11 cellular contexts compared by ENCODE assay signal in genomic region chr16:65547799-65548446, GRCh38.
DNase-seq lines count a peak whose midpoint lies in the region; ATAC-seq lines count a peak whose summit lies in the region.
"Had no signal": no experiment of that assay in that cellular context is flagged by ENCODE, and none has a peak within 500 bp of the region (broad histone marks: within the 10 kb centered on the region; RNA-seq: fewer than 3 reads in every experiment).

No MANE protein-coding gene starts in this region.

- H3K79me1 ChIP-seq in mesendoderm (ENCODE audit: low read length): no peaks in the 10 kb centered on the region

- peak overlapping the region; percentile 10 for H2BK120ac ChIP-seq in mesendoderm (ENCODE audit: low read depth, low read length)

- H3K4me1 ChIP-seq in ectodermal cell (ENCODE audit: control insufficient read depth, insufficient read depth, low read length) (peaks cover 19% of the 10 kb centered on the region), mesendoderm (ENCODE audit: control insufficient read depth, low read depth, low read length) (peaks cover 8% of the 10 kb centered on the region), HAP-1 (no peaks in the 10 kb centered on the region)

- peak overlapping the region; percentile 56 for H3K27ac ChIP-seq in ectodermal cell (ENCODE audit: insufficient read depth, low read depth, low read length, poor library complexity, severe bottlenecking)
- H3K27ac ChIP-seq in mesendoderm (ENCODE audit: low read depth, low read length): no peak overlapping the region
- H3K27ac ChIP-seq: vagina had no signal

- H2AK5ac ChIP-seq in mesendoderm (ENCODE audit: low read length): no peak overlapping the region

- no peak overlapping the region for H3K9ac ChIP-seq in mesendoderm (ENCODE audit: low read length)

- H2BK15ac ChIP-seq in mesendoderm (replicated peaks; ENCODE audit: low read depth): no peak overlapping the region

- no peak for ATAC-seq in HG02973 (IDR thresholded peaks at IDR 0.05; ENCODE audit: unreplicated experiment)
- no peak for ATAC-seq in activated CD4-positive, CD25-positive, alpha-beta regulatory T cell treated with anti-CD3 and anti-CD28 coated beads, Interleukin-2, amount 50 U/mL, for 24 hours
- ATAC-seq: natural killer cell had no signal

- H3K4me2 ChIP-seq in mesendoderm (ENCODE audit: low read length): no peak overlapping the region

- H4K8ac ChIP-seq in mesendoderm (ENCODE audit: low read depth, low read length): no peak overlapping the region

- H3K36me3 ChIP-seq in ectodermal cell (ENCODE audit: control insufficient read depth, insufficient read depth, low read length) (no peaks in the 10 kb centered on the region), mesendoderm (ENCODE audit: control insufficient read depth, insufficient read depth, low read length) (no peaks in the 10 kb centered on the region), HAP-1 (replicated peaks) (no peaks in the 10 kb centered on the region)
- H3K36me3 ChIP-seq: vagina had no signal

- H2BK5ac ChIP-seq in mesendoderm (ENCODE audit: low read length): no peak overlapping the region

- H3K18ac ChIP-seq in mesendoderm (ENCODE audit: low read length): no peak overlapping the region

- H3K9me3 ChIP-seq in ectodermal cell (ENCODE audit: control insufficient read depth, low read length) (no peaks in the 10 kb centered on the region), HAP-1 (no peaks in the 10 kb centered on the region)
- H3K9me3 ChIP-seq: vagina had no signal

- no peak overlapping the region for H4K5ac ChIP-seq in mesendoderm (ENCODE audit: low read length)

- H3K79me2 ChIP-seq in mesendoderm (ENCODE audit: control insufficient read depth, insufficient read depth, low read length): no peaks in the 10 kb centered on the region

- peak overlapping the region; percentile 20 for H3K4ac ChIP-seq in mesendoderm (ENCODE audit: low read depth, low read length)

- WGBS in ectodermal cell, 2 experiments: 36 to 42% methylated on average over 7 of the region's 7 CpGs
- no CpG with 5 or more reads among the region's 7 CpGs for WGBS in mesendoderm (ENCODE audit: extremely low coverage, insufficient coverage, low lambda C conversion rate)

- DNase-seq in AG08395 (ENCODE audit: low spot score): peak; percentile 91
- peak; percentile 76 for DNase-seq in M059J (ENCODE audit: low read depth)
- DNase-seq in mesendoderm: peak; percentile 78
- no peak for DNase-seq in HAP-1 (ENCODE audit: low spot score in 2 of 2)
- DNase-seq in NCI-H345 (lab: John Stamatoyannopoulos, UW): no peak
- DNase-seq: natural killer cell, NCI-H2227 treated with DMSO at 0.1 percent for 48 hours had no signal

- peak overlapping the region; percentile 8 for H3K56ac ChIP-seq in mesendoderm (ENCODE audit: low read length)

- H3K4me3 ChIP-seq in ectodermal cell (ENCODE audit: insufficient read depth, low read depth, low read length) (no peak overlapping the region), mesendoderm (ENCODE audit: low read length) (no peak overlapping the region), HAP-1 (no peak overlapping the region)
- H3K4me3 ChIP-seq: vagina had no signal

- H3K27me3 ChIP-seq in ectodermal cell (ENCODE audit: control insufficient read depth, insufficient read depth, low read length, poor library complexity, severe bottlenecking) (no peaks in the 10 kb centered on the region), mesendoderm (ENCODE audit: insufficient read depth, low read length, poor library complexity) (no peaks in the 10 kb centered on the region), HAP-1 (ENCODE audit: low read depth) (no peaks in the 10 kb centered on the region)
- H3K27me3 ChIP-seq: vagina had no signal

- in situ Hi-C loops in HAP-1 (cut with MboI; ENCODE audit: low sequenced_read_pairs): no loop called here

- H3K23ac ChIP-seq in mesendoderm (ENCODE audit: low read length): no peak overlapping the region

Comparison
In these comparisons a context has a peak if more than half of its experiments do, and no peak if none do; other contexts are left out.
1. DNase-seq: peak in AG08395 (single experiment), M059J (single experiment) and mesendoderm (single experiment); none in HAP-1 (0 of 2) and NCI-H345 (single experiment).